Comparison of ENCODE assay signal across 13 cellular contexts in genomic region chr17:48307222-48307621, GRCh38.
DNase-seq lines count a peak whose midpoint lies in the region; ATAC-seq, FAIRE-seq and TF ChIP-seq lines count a peak whose summit lies in the region.
"Had no signal": no experiment of that assay in that cellular context is flagged by ENCODE, and none has a peak within 500 bp of the region (broad histone marks: within the 10 kb centered on the region; RNA-seq: fewer than 3 reads in every experiment).

No MANE protein-coding gene starts in this region.

- no peak overlapping the region for H3K4me3 Mint-ChIP-seq in activated T-cell treated with anti-CD3 and anti-CD28 coated beads, Interleukin-2, amount 50 U/mL, for 72 hours
- no peak overlapping the region for H3K4me3 Mint-ChIP-seq in activated T-cell treated with anti-CD3 and anti-CD28 coated beads, Interleukin-2, amount 50 U/mL, for 24 hours
- H3K4me3 Mint-ChIP-seq in nephron progenitor cell (peak overlapping the region; percentile 62), neural progenitor cell (no peak overlapping the region)
- H3K4me3 Mint-ChIP-seq: CD4-positive, alpha-beta memory T cell had no signal

- no peaks in the 10 kb centered on the region for H3K36me3 Mint-ChIP-seq in activated T-cell treated with anti-CD3 and anti-CD28 coated beads, Interleukin-2, amount 50 U/mL, for 72 hours (ENCODE audit: insufficient read depth in 2 of 2)
- H3K36me3 Mint-ChIP-seq in activated T-cell treated with anti-CD3 and anti-CD28 coated beads, Interleukin-2, amount 50 U/mL, for 24 hours (ENCODE audit: low read depth): peaks cover 16% of the 10 kb centered on the region
- H3K36me3 Mint-ChIP-seq in nephron progenitor cell (ENCODE audit: low read depth) (no peaks in the 10 kb centered on the region), neural progenitor cell (no peaks in the 10 kb centered on the region)
- H3K36me3 Mint-ChIP-seq: CD14-positive monocyte had no signal

- H3K36me3 ChIP-seq in Panc1 (ENCODE audit: control insufficient read depth, insufficient read depth, low read length) (no peaks in the 10 kb centered on the region), HepG2 (replicated peaks in 1 of 2; ENCODE audit: control insufficient read depth in 1 of 2, insufficient read depth in 2 of 2, low read length in 2 of 2) (no peaks in the 10 kb centered on the region), neural progenitor cell (no peaks in the 10 kb centered on the region)
- H3K36me3 ChIP-seq: BLaER1, HAP-1 had no signal

- TF ChIP-seq EP300 in HepG2 (IDR thresholded peaks at IDR 0.05; ENCODE audit: low read depth in 2 of 2, low read length in 2 of 2) (no peak), HepG2 (CRISPR knock-in tag; IDR thresholded peaks at IDR 0.05; ENCODE audit: borderline replicate concordance) (no peak)

- H3K9me3 Mint-ChIP-seq in activated T-cell treated with anti-CD3 and anti-CD28 coated beads, Interleukin-2, amount 50 U/mL, for 72 hours: no peaks in the 10 kb centered on the region
- no peaks in the 10 kb centered on the region for H3K9me3 Mint-ChIP-seq in activated T-cell treated with anti-CD3 and anti-CD28 coated beads, Interleukin-2, amount 50 U/mL, for 24 hours
- no peaks in the 10 kb centered on the region for H3K9me3 Mint-ChIP-seq in nephron progenitor cell
- no peaks in the 10 kb centered on the region for H3K9me3 Mint-ChIP-seq in neural progenitor cell
- H3K9me3 Mint-ChIP-seq: CD14-positive monocyte; CD4-positive, alpha-beta memory T cell had no signal

- BruUV-seq in Panc1 (replicated peaks; lab: Mats Ljungman, UMichigan) (no TSS peak), HepG2 (replicated peaks; lab: Mats Ljungman, UMichigan) (no TSS peak)

- no peaks in the 10 kb centered on the region; the same call in 1 of the 2 replicates for H3K27me3 ChIP-seq in Panc1 (ENCODE audit: control insufficient read depth, insufficient read depth, low read length)
- peaks cover 0 to 8% of the 10 kb centered on the region in 2 experiments; a peak in 2 of 5 replicates for H3K27me3 ChIP-seq in HepG2 (ENCODE audit: control insufficient read depth in 1 of 2, insufficient read depth in 2 of 2, low read length in 2 of 2)
- H3K27me3 ChIP-seq in neural progenitor cell: peaks cover 99% of the 10 kb centered on the region

- H3K4me2 ChIP-seq in HepG2 (ENCODE audit: low read depth, low read length): no peak overlapping the region
- no peak overlapping the region for H3K4me2 ChIP-seq in neural progenitor cell
- H3K4me2 ChIP-seq: BLaER1 had no signal

- ATAC-seq in activated T-cell treated with anti-CD3 and anti-CD28 coated beads, Interleukin-2, amount 50 U/mL, for 72 hours (replicated peaks in 1 of 2): no peak
- ATAC-seq in Panc1 (no peak), HepG2 (no peak)

- H3K9ac ChIP-seq in HepG2 (ENCODE audit: insufficient read depth, low read depth, low read length): no peak overlapping the region
- no peak overlapping the region for H3K9ac ChIP-seq in neural progenitor cell
- H3K9ac ChIP-seq: BLaER1 had no signal

- no peaks in the 10 kb centered on the region for H3K4me1 ChIP-seq in Panc1 (ENCODE audit: control insufficient read depth, insufficient read depth, low read length)
- H3K4me1 ChIP-seq in HepG2 (ENCODE audit: insufficient read depth, low read length): peaks cover 8% of the 10 kb centered on the region
- no peaks in the 10 kb centered on the region for H3K4me1 ChIP-seq in neural progenitor cell
- H3K4me1 ChIP-seq: HAP-1 had no signal

- H3K9me3 ChIP-seq in Panc1 (ENCODE audit: control insufficient read depth, insufficient read depth, low read depth, low read length): no peaks in the 10 kb centered on the region
- no peaks in the 10 kb centered on the region for H3K9me3 ChIP-seq in HepG2 (ENCODE audit: low read length)
- H3K9me3 ChIP-seq in neural progenitor cell (ENCODE audit: low read depth): no peaks in the 10 kb centered on the region
- H3K9me3 ChIP-seq: BLaER1, HAP-1 had no signal

- H3K27ac Mint-ChIP-seq in activated T-cell treated with anti-CD3 and anti-CD28 coated beads, Interleukin-2, amount 50 U/mL, for 72 hours: peak overlapping the region; percentile 71
- no peak overlapping the region for H3K27ac Mint-ChIP-seq in activated T-cell treated with anti-CD3 and anti-CD28 coated beads, Interleukin-2, amount 50 U/mL, for 24 hours
- H3K27ac Mint-ChIP-seq in nephron progenitor cell: no peak overlapping the region
- no peak overlapping the region for H3K27ac Mint-ChIP-seq in neural progenitor cell

- H3K4me1 Mint-ChIP-seq in activated T-cell treated with anti-CD3 and anti-CD28 coated beads, Interleukin-2, amount 50 U/mL, for 72 hours (ENCODE audit: low read depth): peaks cover 7% of the 10 kb centered on the region
- peaks cover 26% of the 10 kb centered on the region for H3K4me1 Mint-ChIP-seq in activated T-cell treated with anti-CD3 and anti-CD28 coated beads, Interleukin-2, amount 50 U/mL, for 24 hours (ENCODE audit: low read depth)
- H3K4me1 Mint-ChIP-seq in nephron progenitor cell: peaks cover 59% of the 10 kb centered on the region
- H3K4me1 Mint-ChIP-seq in neural progenitor cell: peaks cover 17% of the 10 kb centered on the region
- H3K4me1 Mint-ChIP-seq: CD14-positive monocyte had no signal

- H3K4me3 ChIP-seq in Panc1 (ENCODE audit: low read depth in 2 of 2, low read length in 2 of 2): no peak overlapping the region
- H3K4me3 ChIP-seq in HepG2 (replicated peaks in 1 of 3; ENCODE audit: insufficient read depth in 1 of 3, low read depth in 2 of 3, low read length in 3 of 3): no peak overlapping the region
- H3K4me3 ChIP-seq in neural progenitor cell: no peak overlapping the region
- H3K4me3 ChIP-seq: BLaER1, HAP-1 had no signal

- CTCF ChIA-PET in Panc1 (lab: Charles Lee): interaction anchor here (1.0 kb wide), 1 partner anchor 321 kb away, joined by 3 read pairs; no protein-coding TSS in a partner anchor
- CTCF ChIA-PET in HepG2 (lab: Yijun Ruan, JAX; ENCODE audit: low intra/inter-chr PET ratio, low total read pairs): interaction anchor here (2.4 kb wide), 1 partner anchor 311 kb away, joined by 24 read pairs; no protein-coding TSS in a partner anchor

- no peaks in the 10 kb centered on the region for H3K27me3 Mint-ChIP-seq in activated T-cell treated with anti-CD3 and anti-CD28 coated beads, Interleukin-2, amount 50 U/mL, for 72 hours (ENCODE audit: low read depth)
- H3K27me3 Mint-ChIP-seq in activated T-cell treated with anti-CD3 and anti-CD28 coated beads, Interleukin-2, amount 50 U/mL, for 24 hours: no peaks in the 10 kb centered on the region
- H3K27me3 Mint-ChIP-seq in nephron progenitor cell (ENCODE audit: low read depth, poor library complexity) (no peaks in the 10 kb centered on the region), neural progenitor cell (ENCODE audit: insufficient read depth, low read depth) (peaks cover 18% of the 10 kb centered on the region)
- H3K27me3 Mint-ChIP-seq: CD4-positive, alpha-beta memory T cell had no signal

- in situ Hi-C loops in Panc1 (cut with HindIII; ENCODE audit: low pct_unique_long_range_greater_than_20kb, low sequenced_read_pairs) (no loop called here), HepG2 (cut with HindIII; ENCODE audit: extremely low pct_ligation_motif_present, low pct_unique_long_range_greater_than_20kb) (no loop called here)

- TF ChIP-seq RAD21 in HepG2 (CRISPR knock-in tag; IDR thresholded peaks at IDR 0.05): no peak

- peak overlapping the region; percentile 4; the same call in 1 of the 2 replicates for H3K27ac ChIP-seq in Panc1 (ENCODE audit: low read length)
- H3K27ac ChIP-seq in HepG2 (ENCODE audit: extremely low read length, insufficient read depth, low read length): no peak overlapping the region
- H3K27ac ChIP-seq in neural progenitor cell: no peak overlapping the region
- H3K27ac ChIP-seq: 22Rv1, BLaER1 had no signal

- FAIRE-seq in HepG2 (lab: Jason Lieb, UNC): no peak

- H2AFZ ChIP-seq in HepG2 (ENCODE audit: low read length) (no peak overlapping the region), neural progenitor cell (replicated peaks) (no peak overlapping the region)

- H3K79me2 ChIP-seq in HepG2 (ENCODE audit: insufficient read depth, low read length) (no peaks in the 10 kb centered on the region), neural progenitor cell (ENCODE audit: low read depth) (no peaks in the 10 kb centered on the region)

- intact Hi-C loops in Panc1 (cut with micrococcal nuclease; ENCODE audit: unreplicated experiment): no loop called here
- intact Hi-C loops in HepG2 (cut with micrococcal nuclease; ENCODE audit: unreplicated experiment): loop anchor here (1.0 kb wide), 1 partner anchor 311 kb away; no protein-coding TSS in a partner anchor

- TF ChIP-seq POLR2A in HepG2 (IDR thresholded peaks at IDR 0.05; ENCODE audit: insufficient read depth in 1 of 2, low read depth in 2 of 2, low read length in 2 of 2): no peak

- TF ChIP-seq CTCF in Panc1 (IDR thresholded peaks at IDR 0.05) (no peak), HepG2 (CRISPR knock-in tag; IDR thresholded peaks at IDR 0.05) (no peak), nephron progenitor cell (IDR thresholded peaks at IDR 0.05) (no peak), neural progenitor cell (IDR thresholded peaks at IDR 0.05) (no peak)

- POLR2A ChIA-PET in Panc1 (lab: Charles Lee): no interaction called here
- POLR2A ChIA-PET in HepG2 (lab: Yijun Ruan, JAX): no interaction called here

- H3F3A ChIP-seq in neural progenitor cell (ENCODE audit: low read depth): no peaks in the 10 kb centered on the region

- no peaks in the 10 kb centered on the region for H4K20me1 ChIP-seq in HepG2 (ENCODE audit: insufficient read depth, low read length)
- H4K20me1 ChIP-seq in neural progenitor cell (ENCODE audit: low read depth): peaks cover 6% of the 10 kb centered on the region
- H4K20me1 ChIP-seq: BLaER1 had no signal

- 7% methylated on average over 4 of the region's 4 CpGs for WGBS in HepG2 (ENCODE audit: low lambda C conversion rate)

- DNase-seq in activated T-cell treated with anti-CD3 and anti-CD28 coated beads, Interleukin-2, amount 50 U/mL, for 72 hours: no peak
- DNase-seq in activated T-cell treated with anti-CD3 and anti-CD28 coated beads, Interleukin-2, amount 50 U/mL, for 24 hours: no peak
- DNase-seq in Panc1 (ENCODE audit: low read depth, low spot score) (no peak), HepG2 (ENCODE audit: low spot score) (no peak), nephron progenitor cell (peak; percentile 29), DMS 273 (lab: John Stamatoyannopoulos, UW; ENCODE audit: unreplicated experiment) (no peak), neural progenitor cell (ENCODE audit: low spot score) (no peak)
- DNase-seq in activated naive CD4-positive, alpha-beta T cell treated with anti-CD3 and anti-CD28 coated beads, Interleukin-2, amount 50 U/mL, for 16 hours: no peak

TF ChIP-seq in HepG2, 621 proteins besides CTCF, POLR2A, EP300 and RAD21:
- peak; percentile 40; the same call in 1 of the 2 replicates for TF ChIP-seq RARA (CRISPR knock-in tag; IDR thresholded peaks at IDR 0.05)
- TF ChIP-seq PCBP1 (IDR thresholded peaks at IDR 0.05; ENCODE audit: borderline replicate concordance, low read depth, low read length): no peak
TF ChIP-seq in HepG2: peak in this region for 1.
